Comparison of ENCODE assay signal across 1 cellular context in genomic region chr17:42463976-42464400, GRCh38.
A peak's percentile ranks its signal among the peaks of the same experiment; 100 is the strongest.
TF ChIP-seq lines count a peak whose summit lies in the region.

No MANE protein-coding gene starts in this region.

TF ChIP-seq in HepG2, 621 proteins besides CTCF, POLR2A, EP300 and RAD21 (continued from another document):
- peak; percentile 82 for TF ChIP-seq ARID5B (CRISPR knock-in tag; IDR thresholded peaks at IDR 0.05)
TF ChIP-seq in HepG2: peak in this region for 84.
